20 cellular contexts compared by ENCODE assay signal in the genomic region with DNA sequence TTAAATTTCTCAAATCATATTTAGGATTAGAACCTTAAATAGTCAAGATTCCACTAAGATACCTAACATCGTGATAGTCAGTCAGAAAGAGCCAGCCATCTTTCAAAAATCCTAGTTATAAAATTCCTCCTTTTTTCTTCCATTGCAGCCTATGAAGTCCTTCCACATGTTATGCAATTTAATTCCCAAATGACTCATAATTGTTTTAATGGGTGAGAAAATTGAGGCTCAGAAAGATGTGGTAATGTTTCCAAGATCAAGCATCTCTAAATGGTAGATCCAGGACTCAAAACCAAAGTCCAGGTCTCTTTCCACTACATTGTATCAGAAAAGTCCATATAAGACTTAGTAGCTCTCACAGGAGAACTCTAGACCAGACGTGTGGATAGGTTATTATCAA. TPM values are rescaled to one million over a fixed set of nuclear protein-coding genes. Genes with fewer than 3 reads are reported as not detected.
DNase-seq lines count a peak whose midpoint lies in the region; ATAC-seq and TF ChIP-seq lines count a peak whose summit lies in the region.
"Had no signal": no experiment of that assay in that cellular context is flagged by ENCODE, and none has a peak within 500 bp of the region (broad histone marks: within the 10 kb centered on the region; RNA-seq: fewer than 3 reads in every experiment).

No MANE protein-coding gene starts in this region.

- intact Hi-C loops in A673 (cut with micrococcal nuclease; ENCODE audit: unreplicated experiment): no loop called here

- 66 to 75% methylated on average over 1 to 2 of the region's 2 CpGs for WGBS in gastroesophageal sphincter (ENCODE audit: low coverage in 1 of 2), 2 donors

- in situ Hi-C loops in GM13977 (cut with MboI; ENCODE audit: low pct_unique_long_range_greater_than_20kb, low sequenced_read_pairs, unreplicated experiment): no loop called here

- H3K36me3 ChIP-seq in A673 (ENCODE audit: insufficient read depth, low read length, poor library complexity, severe bottlenecking) (no peaks in the 10 kb centered on the region), gastroesophageal sphincter (peaks cover 0 to 25% of the 10 kb centered on the region in 2 donors)
- H3K36me3 ChIP-seq: MG63 had no signal

- no peak for TF ChIP-seq POLR2A in gastroesophageal sphincter (IDR thresholded peaks at IDR 0.05)

- no TSS peak for BruUV-seq in A673 (replicated peaks; lab: Mats Ljungman, UMichigan)

- POLR2A ChIA-PET in A673 (lab: Charles Lee; ENCODE audit: low non-redundant PET): no interaction called here

- CTCF ChIA-PET in A673 (lab: Charles Lee): no interaction called here

- no peak overlapping the region for H3K27ac ChIP-seq in A673 (ENCODE audit: low read depth, low read length, poor library complexity, severe bottlenecking)
- H3K27ac ChIP-seq in gastroesophageal sphincter: no peak overlapping the region
- H3K27ac ChIP-seq: SK-N-MC had no signal

- TF ChIP-seq EP300 in gastroesophageal sphincter (IDR thresholded peaks at IDR 0.05): no peak

- no peaks in the 10 kb centered on the region for H3K9me3 ChIP-seq in A673 (ENCODE audit: low read depth, low read length, poor library complexity, severe bottlenecking)
- H3K9me3 ChIP-seq in gastroesophageal sphincter: no peaks in the 10 kb centered on the region
- H3K9me3 ChIP-seq: MG63 had no signal

- H3K4me1 ChIP-seq in A673 (ENCODE audit: insufficient read depth, low read length, poor library complexity, severe bottlenecking): no peaks in the 10 kb centered on the region
- H3K4me1 ChIP-seq in gastroesophageal sphincter: no peaks in the 10 kb centered on the region

- H3K4me3 ChIP-seq in A673 (ENCODE audit: low read depth, low read length, poor library complexity, severe bottlenecking) (no peak overlapping the region), fibroblast of villous mesenchyme (ENCODE audit: low read depth, low read length) (no peak overlapping the region), gastroesophageal sphincter (no peak overlapping the region)
- H3K4me3 ChIP-seq: GM23338, MG63, SK-N-MC had no signal

- DNase-seq in A673 (ENCODE audit: low spot score) (peak; percentile 27), GM03348 (ENCODE audit: low spot score) (peak; percentile 9), amniotic epithelial cell (ENCODE audit: low read depth) (peak; percentile 45), fibroblast of villous mesenchyme (ENCODE audit: low read depth) (peak; percentile 66), D341Med (ENCODE audit: low spot score) (no peak), GOT3 (lab: John Stamatoyannopoulos, UW) (no peak), GM13977 (ENCODE audit: low spot score) (no peak)
- DNase-seq: 8988T, COR-L47, DMS153, KBM-7, MG63, NCI-H1092 treated with DMSO at 0.1 percent for 48 hours, NCI-H2081 treated with DMSO at 0.1 percent for 48 hours, NCI-H510A, NCI-H774, PC-3 had no signal

- H3K27me3 ChIP-seq in A673 (replicated peaks; ENCODE audit: insufficient read depth, low read depth, low read length, poor library complexity): no peaks in the 10 kb centered on the region
- H3K27me3 ChIP-seq in gastroesophageal sphincter: no peaks in the 10 kb centered on the region
- H3K27me3 ChIP-seq: MG63 had no signal

- no peak for ATAC-seq in gastroesophageal sphincter
- ATAC-seq: GM23338, PC-3 had no signal

- no peak for TF ChIP-seq CTCF in A673 (conservative IDR thresholded peaks at IDR 0.05; ENCODE audit: low read depth, low read length)
- TF ChIP-seq CTCF in fibroblast of villous mesenchyme (IDR thresholded peaks at IDR 0.05; ENCODE audit: insufficient read depth, low read depth, low read length): no peak
- TF ChIP-seq CTCF in GM13977 (IDR thresholded peaks at IDR 0.05; ENCODE audit: extremely low read depth, insufficient read depth, missing control alignments): no peak
- TF ChIP-seq CTCF in gastroesophageal sphincter (IDR thresholded peaks at IDR 0.05): no peak

RNA-seq across cellular contexts. Expression of a gene that starts 9.5 kb away (rescaled TPM):
- total RNA-seq in A673 (2021): 2.4 and 3.5 TPM in 2 replicates
- total RNA-seq in fibroblast of villous mesenchyme: 1.9 and 2.6 TPM in 2 replicates
- 1 to 10 TPM; 3.2 to 8.6 (median 3.8) TPM for total RNA-seq in gastroesophageal sphincter

Comparison
In these comparisons a context has a peak if more than half of its experiments do, and no peak if none do; other contexts are left out.
1. DNase-seq: peak in A673 (single experiment), GM03348 (single experiment), amniotic epithelial cell (single experiment) and fibroblast of villous mesenchyme (single experiment); none in D341Med (single experiment), GOT3 (single experiment) and GM13977 (single experiment).